In genomic region chr4:147747787-147748454, GRCh38 we compare ENCODE assay signal across 1 cellular context.
TF ChIP-seq lines count a peak whose summit lies in the region.

No MANE protein-coding gene starts in this region.

TF ChIP-seq in GM12878, 131 proteins besides CTCF, POLR2A, EP300 and RAD21 (continued from another document):
- no peak for TF ChIP-seq JUNB (IDR thresholded peaks at IDR 0.05)
- no peak for TF ChIP-seq SMAD5 (IDR thresholded peaks at IDR 0.05; ENCODE audit: low read depth)
- TF ChIP-seq EED (IDR thresholded peaks at IDR 0.05; ENCODE audit: low read depth), result no peak
- TF ChIP-seq SMARCA5 (IDR thresholded peaks at IDR 0.05), result no peak
- no peak for TF ChIP-seq IKZF2 (IDR thresholded peaks at IDR 0.05)
